Comparison of ENCODE assay signal across 19 cellular contexts in the genomic region with DNA sequence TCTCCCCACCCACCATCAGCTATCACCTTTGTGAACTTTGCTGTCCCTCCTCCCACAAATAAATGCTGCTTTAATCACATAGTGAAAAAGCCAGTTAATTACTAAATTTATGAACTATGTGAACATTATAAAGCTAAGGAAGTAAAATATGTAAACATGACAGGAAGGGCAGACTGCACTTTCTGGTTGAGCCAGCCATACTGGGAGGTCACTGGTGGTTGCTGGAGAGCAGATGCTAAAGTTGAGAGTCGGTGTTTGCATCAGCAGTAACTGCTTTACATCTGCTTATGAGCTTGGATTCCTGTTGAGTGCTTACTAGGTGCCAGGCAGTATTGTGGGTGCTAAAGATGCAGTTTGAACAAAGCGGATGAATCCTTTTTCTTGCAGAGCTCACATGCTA.
"Had no signal": no experiment of that assay in that cellular context is flagged by ENCODE, and none has a peak within 500 bp of the region (broad histone marks: within the 10 kb centered on the region; RNA-seq: fewer than 3 reads in every experiment).

No MANE protein-coding gene starts in this region.

- DNase-seq: KBM-7, NCI-H1092, NCI-H1105 treated with DMSO at 0.1 percent for 48 hours, NCI-H1417 treated with DMSO at 0.1 percent for 48 hours, NCI-H146, NCI-H1694 treated with DMSO at 0.1 percent for 48 hours, NCI-H1930, NCI-H2081, NCI-H2107, NCI-H2227 treated with DMSO at 0.1 percent for 48 hours, NCI-H524, NCI-H526 treated with DMSO at 0.1 percent for 48 hours, NCI-H774, Right ventricle myocardium superior, RPMI8226, SIG-M5 had no signal

- H3K27ac ChIP-seq: HL-60, SJSA1, SK-N-MC had no signal

- H3K36me3 ChIP-seq: SJSA1 had no signal

- H3K4me3 ChIP-seq: SJSA1, SK-N-MC had no signal

- H3K9me3 ChIP-seq: SJSA1 had no signal

- H3K27me3 ChIP-seq: SJSA1 had no signal
